9 cellular contexts compared by ENCODE assay signal in genomic region chr17:44376124-44376523, GRCh38. TPM values are rescaled to one million over a fixed set of nuclear protein-coding genes. Genes with fewer than 3 reads are reported as not detected.
DNase-seq lines count a peak whose midpoint lies in the region; ATAC-seq, FAIRE-seq and TF ChIP-seq lines count a peak whose summit lies in the region.
"Had no signal": no experiment of that assay in that cellular context is flagged by ENCODE, and none has a peak within 500 bp of the region (broad histone marks: within the 10 kb centered on the region; RNA-seq: fewer than 3 reads in every experiment).

No MANE protein-coding gene starts in this region.

- no peak overlapping the region for H3K27ac Mint-ChIP-seq in activated CD8-positive, alpha-beta T cell treated with anti-CD3 and anti-CD28 coated beads, Interleukin-2, amount 10 ng/mL, durations not matched to agents 7 days and 5 days

- no peaks in the 10 kb centered on the region for H3K9me3 ChIP-seq in stomach

- peak; percentile 60 for DNase-seq in AG08395 (ENCODE audit: low spot score)
- DNase-seq in GM13977 (ENCODE audit: low spot score), result peak; percentile 77
- peak; percentile 38 for DNase-seq in activated CD8-positive, alpha-beta T cell treated with anti-CD3 and anti-CD28 coated beads, Interleukin-2, amount 10 ng/mL, durations not matched to agents 7 days and 5 days
- peak; percentile 19 for DNase-seq in iris pigment epithelial cell (ENCODE audit: low read depth)
- DNase-seq in stomach, result no peak
- no peak for DNase-seq in RCC 7860 (ENCODE audit: low spot score)
- DNase-seq: NCI-H2227 treated with DMSO at 0.1 percent for 48 hours had no signal

- peaks cover 8 to 26% (median 16%) of the 10 kb centered on the region in 4 donors for H3K4me1 ChIP-seq in stomach

- intact Hi-C loops in stomach (cut with DNase I; ENCODE audit: low total_unique reads), result no loop called here

- no peak for TF ChIP-seq POLR2A in stomach (IDR thresholded peaks at IDR 0.05)

- H3K27me3 ChIP-seq in stomach, result peaks cover 0 to 38% (median 0%) of the 10 kb centered on the region in 3 donors

- H3K4me3 ChIP-seq in stomach, result no peak overlapping the region

- POLR2A ChIA-PET in activated CD8-positive, alpha-beta T cell treated with anti-CD3 and anti-CD28 coated beads, Interleukin-2, amount 10 ng/mL, durations not matched to agents 7 days and 5 days (lab: Charles Lee), result no interaction called here

- H3K27ac ChIP-seq in stomach, result no peak overlapping the region

- 8 to 23% (median 16%) methylated on average over 5 of the region's 5 CpGs for WGBS in stomach, 5 donors

- no peak overlapping the region for H3K4me3 Mint-ChIP-seq in activated CD8-positive, alpha-beta T cell treated with anti-CD3 and anti-CD28 coated beads, Interleukin-2, amount 10 ng/mL, durations not matched to agents 7 days and 5 days

- in situ Hi-C loops in GM13977 (cut with MboI; ENCODE audit: low pct_unique_long_range_greater_than_20kb, low sequenced_read_pairs, unreplicated experiment), result no loop called here

- TF ChIP-seq EP300 in stomach (IDR thresholded peaks at IDR 0.05), result no peak

- H3K36me3 ChIP-seq in stomach, result no peaks in the 10 kb centered on the region

- CTCF ChIA-PET in activated CD8-positive, alpha-beta T cell treated with anti-CD3 and anti-CD28 coated beads, Interleukin-2, amount 10 ng/mL, durations not matched to agents 7 days and 5 days (lab: Charles Lee), result interaction anchor here (0.7 to 2.1 kb wide), 11 partner anchors 9 to 498 kb away, joined by 3 to 11 read pairs (median 4); partner anchors contain the start of genes FAM171A2 and GRN

- H3K36me3 Mint-ChIP-seq in activated CD8-positive, alpha-beta T cell treated with anti-CD3 and anti-CD28 coated beads, Interleukin-2, amount 10 ng/mL, durations not matched to agents 7 days and 5 days (ENCODE audit: low read depth), result no peaks in the 10 kb centered on the region

- FAIRE-seq in RCC 7860 (lab: Jason Lieb, UNC), result no peak

- ATAC-seq in activated CD8-positive, alpha-beta T cell treated with anti-CD3 and anti-CD28 coated beads, Interleukin-2, amount 10 ng/mL, durations not matched to agents 7 days and 5 days, result peak; percentile 49
- ATAC-seq in HG03521 (IDR thresholded peaks at IDR 0.05; ENCODE audit: unreplicated experiment) (no peak), GM19397 (IDR thresholded peaks at IDR 0.05; ENCODE audit: unreplicated experiment) (no peak)

- peaks cover 7% of the 10 kb centered on the region for H3K27me3 Mint-ChIP-seq in activated CD8-positive, alpha-beta T cell treated with anti-CD3 and anti-CD28 coated beads, Interleukin-2, amount 10 ng/mL, durations not matched to agents 7 days and 5 days (ENCODE audit: low read depth)

- TF ChIP-seq CTCF in GM13977 (IDR thresholded peaks at IDR 0.05; ENCODE audit: extremely low read depth, insufficient read depth, missing control alignments) (peak; percentile 53), stomach (IDR thresholded peaks at IDR 0.05) (peak in 1 of 7 experiments; percentile 9)

- no peaks in the 10 kb centered on the region for H3K9me3 Mint-ChIP-seq in activated CD8-positive, alpha-beta T cell treated with anti-CD3 and anti-CD28 coated beads, Interleukin-2, amount 10 ng/mL, durations not matched to agents 7 days and 5 days (ENCODE audit: insufficient read depth)

- no peaks in the 10 kb centered on the region for H3K4me1 Mint-ChIP-seq in activated CD8-positive, alpha-beta T cell treated with anti-CD3 and anti-CD28 coated beads, Interleukin-2, amount 10 ng/mL, durations not matched to agents 7 days and 5 days (ENCODE audit: low read depth)

RNA-seq across cellular contexts. Expression of gene FAM171A2, which starts 12.5 kb away (rescaled TPM):
- under 1 TPM; 0.37 to 0.45 TPM for total RNA-seq in activated CD8-positive, alpha-beta T cell treated with anti-CD3 and anti-CD28 coated beads, Interleukin-2, amount 10 ng/mL, durations not matched to agents 7 days and 5 days
- total RNA-seq in stomach, result 1 to 10 TPM in 2 of 5 donors, not detected in 3; 2.0 to 5.4 TPM
- polyA plus RNA-seq in stomach, result under 1 TPM; 0.30 to 0.31 (median 0.31) TPM

RNA-seq across cellular contexts. Expression of gene ITGA2B, which starts 13.3 kb away (rescaled TPM):
- total RNA-seq in activated CD8-positive, alpha-beta T cell treated with anti-CD3 and anti-CD28 coated beads, Interleukin-2, amount 10 ng/mL, durations not matched to agents 7 days and 5 days, result under 1 TPM; 0.39 to 0.82 TPM
- total RNA-seq in stomach, result 1 to 10 TPM in 1 of 5 donors, under 1 TPM in 1, not detected in 3; under 0.01 to 2.4 TPM
- polyA plus RNA-seq in stomach, result under 1 TPM; 0.12 to 0.53 (median 0.46) TPM

RNA-seq across cellular contexts. Expression of gene GRN, which starts 31.0 kb away (rescaled TPM):
- 10 to 100 TPM; 45.6 to 46.7 TPM for total RNA-seq in activated CD8-positive, alpha-beta T cell treated with anti-CD3 and anti-CD28 coated beads, Interleukin-2, amount 10 ng/mL, durations not matched to agents 7 days and 5 days
- 100 to 1,000 TPM; 104 to 644 (median 239) TPM for total RNA-seq in stomach
- 100 to 1,000 TPM in 1 of 3 donors, 10 to 100 TPM in 2; 31.8 to 189 (median 78.9) TPM for polyA plus RNA-seq in stomach

RNA-seq across cellular contexts. Expression of gene SLC25A39, which starts 51.5 kb away (rescaled TPM):
- 100 to 1,000 TPM; 140 to 141 TPM for total RNA-seq in activated CD8-positive, alpha-beta T cell treated with anti-CD3 and anti-CD28 coated beads, Interleukin-2, amount 10 ng/mL, durations not matched to agents 7 days and 5 days
- total RNA-seq in stomach, result 100 to 1,000 TPM in 3 of 5 donors, 10 to 100 TPM in 2; 42.0 to 351 (median 133) TPM
- 100 to 1,000 TPM; 124 to 161 (median 135) TPM for polyA plus RNA-seq in stomach

Comparison
In these comparisons a context has a peak if more than half of its experiments do, and no peak if none do; other contexts are left out.
1. DNase-seq: peak in AG08395 (single experiment), GM13977 (single experiment), activated CD8-positive, alpha-beta T cell treated with anti-CD3 and anti-CD28 coated beads, Interleukin-2, amount 10 ng/mL, durations not matched to agents 7 days and 5 days (single experiment) and iris pigment epithelial cell (single experiment); none in stomach (single experiment) and RCC 7860 (single experiment).